ENCODE assay signal across 8 cellular contexts in the genomic region with DNA sequence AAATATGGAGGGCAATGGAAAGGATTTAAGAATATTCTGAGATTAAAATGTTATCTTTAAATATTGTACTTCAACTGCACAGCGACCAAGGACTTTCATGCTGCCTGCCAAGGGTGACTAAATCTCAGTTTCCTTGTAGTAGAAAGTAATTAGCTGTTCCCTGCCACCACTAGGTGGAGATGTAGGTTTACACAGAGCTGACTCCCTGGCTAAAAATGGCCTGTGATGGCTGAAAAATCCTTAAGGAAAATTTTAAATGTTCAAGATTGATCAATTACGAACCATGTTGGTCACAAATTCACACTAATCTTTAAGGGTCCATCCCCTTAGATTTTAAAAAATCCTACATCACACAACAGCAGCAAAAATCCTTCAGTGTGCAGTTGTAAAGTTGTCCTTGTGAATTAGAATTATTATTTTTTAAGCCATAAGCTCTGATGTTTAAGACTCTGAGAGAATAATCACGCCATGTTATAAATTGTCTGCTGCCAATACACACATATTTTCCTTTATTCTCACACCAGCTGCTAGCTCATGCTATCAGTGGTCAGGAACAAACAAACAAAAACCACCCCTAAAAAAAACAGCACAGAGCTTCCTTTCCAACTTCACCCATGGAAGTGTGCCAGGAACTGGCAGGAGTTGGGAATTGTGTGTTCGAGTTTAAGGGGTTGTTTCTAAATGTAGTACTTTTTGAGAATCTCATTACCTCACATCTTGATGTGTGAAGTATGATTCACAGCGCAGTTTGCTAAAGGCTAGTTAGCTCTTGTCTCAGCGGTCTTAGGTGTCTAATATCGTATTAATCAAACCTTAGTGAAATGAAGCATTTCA.
DNase-seq lines count a peak whose midpoint lies in the region; ATAC-seq and TF ChIP-seq lines count a peak whose summit lies in the region.

No MANE protein-coding gene starts in this region.

- no peak overlapping the region for H3K4me3 ChIP-seq in HAP-1
- no peak overlapping the region for H3K4me3 ChIP-seq in SU-DHL-6 (ENCODE audit: insufficient read depth, low read length, poor library complexity, severe bottlenecking)

- no peaks in the 10 kb centered on the region for H4K20me1 ChIP-seq in SU-DHL-6 (ENCODE audit: low read depth, low read length)

- no peaks in the 10 kb centered on the region for H3K4me1 ChIP-seq in HAP-1

- DNase-seq in NCI-H1417 (lab: John Stamatoyannopoulos, UW), result peak; percentile 3 to 74 (median 43)
- no peak for DNase-seq in NCI-H1417 treated with DMSO at 0.1 percent for 48 hours (lab: John Stamatoyannopoulos, UW)
- peak; percentile 18 to 40 for DNase-seq in HAP-1 (ENCODE audit: low spot score in 2 of 2)
- DNase-seq in NCI-H1092 treated with DMSO at 0.1 percent for 48 hours (lab: John Stamatoyannopoulos, UW), result peak; percentile 74
- peak; percentile 65 for DNase-seq in globus pallidus (ENCODE audit: low spot score)
- no peak for DNase-seq in sciatic nerve (ENCODE audit: low spot score)
- no peak for DNase-seq in 8988T

- in situ Hi-C loops in HAP-1 (cut with MboI; ENCODE audit: low sequenced_read_pairs), result no loop called here

- no peak overlapping the region for H3K4me2 ChIP-seq in SU-DHL-6 (ENCODE audit: low read depth, low read length, poor library complexity, severe bottlenecking)

- intact Hi-C loops in sciatic nerve (cut with DNase I), result no loop called here

- peak; percentile 52 for TF ChIP-seq CTCF in SU-DHL-6 (IDR thresholded peaks at IDR 0.05; ENCODE audit: insufficient read depth, low read length, poor library complexity, severe bottlenecking)

- no peak overlapping the region for H3K9ac ChIP-seq in SU-DHL-6 (ENCODE audit: low read length)

- ATAC-seq in sciatic nerve, result peak; percentile 58

- no peaks in the 10 kb centered on the region for H3F3A ChIP-seq in SU-DHL-6 (ENCODE audit: insufficient read depth)

- no peaks in the 10 kb centered on the region for H3K9me3 ChIP-seq in HAP-1
- H3K9me3 ChIP-seq in SU-DHL-6 (ENCODE audit: insufficient read depth, low read length), result no peaks in the 10 kb centered on the region

- no peaks in the 10 kb centered on the region for H3K79me2 ChIP-seq in SU-DHL-6 (ENCODE audit: insufficient read depth, low read length)

- H3K27me3 ChIP-seq in HAP-1 (ENCODE audit: low read depth) (no peaks in the 10 kb centered on the region), SU-DHL-6 (ENCODE audit: low read length) (no peaks in the 10 kb centered on the region)

- H2AFZ ChIP-seq in SU-DHL-6 (ENCODE audit: low read depth, low read length, severe bottlenecking), result no peak overlapping the region

- no peak overlapping the region for H3K27ac ChIP-seq in SU-DHL-6 (ENCODE audit: low read depth, low read length)

- no peaks in the 10 kb centered on the region for H3K36me3 ChIP-seq in HAP-1 (replicated peaks)
- no peaks in the 10 kb centered on the region for H3K36me3 ChIP-seq in SU-DHL-6 (ENCODE audit: low read length)

- no peaks in the 10 kb centered on the region for H3K9me2 ChIP-seq in SU-DHL-6 (replicated peaks; ENCODE audit: insufficient read depth, low read length)

Comparison
In these comparisons a context has a peak if more than half of its experiments do, and no peak if none do; other contexts are left out.
1. DNase-seq: peak in NCI-H1417 (3 of 3), HAP-1 (2 of 2), NCI-H1092 treated with DMSO at 0.1 percent for 48 hours (single experiment) and globus pallidus (single experiment); none in NCI-H1417 treated with DMSO at 0.1 percent for 48 hours (single experiment), sciatic nerve (single experiment) and 8988T (single experiment).